ENCODE assay signal across 8 cellular contexts in genomic region chr14:78959674-78960264, GRCh38.
DNase-seq lines count a peak whose midpoint lies in the region; ATAC-seq and TF ChIP-seq lines count a peak whose summit lies in the region.

No MANE protein-coding gene starts in this region.

- intact Hi-C loops in left colon (cut with DNase I, micrococcal nuclease): no loop called here

- H3K4me3 ChIP-seq in WERI-Rb-1 (ENCODE audit: low read depth, low read length): no peak overlapping the region

- no peak overlapping the region for H3K27ac ChIP-seq in WERI-Rb-1

- H3K36me3 ChIP-seq in WERI-Rb-1: no peaks in the 10 kb centered on the region

- ATAC-seq in HG02938 (IDR thresholded peaks at IDR 0.05; ENCODE audit: unreplicated experiment): peak; percentile 77
- peak; percentile 72 for ATAC-seq in left colon

- DNase-seq in activated gamma-delta T cell treated with Interleukin-2 at 50 U/mL for 16 hours (peak; percentile 16), activated gamma-delta T cell (lab: John Stamatoyannopoulos, UW) (no peak), NCI-H2107 treated with DMSO at 0.1 percent for 48 hours (lab: John Stamatoyannopoulos, UW; ENCODE audit: unreplicated experiment) (peak; percentile 68), WERI-Rb-1 (peak; percentile 69), cerebellum (ENCODE audit: low spot score) (peak; percentile 75), left colon (peak; percentile 34 to 73)
- peak; percentile 48 for DNase-seq in stimulated activated CD4-positive, alpha-beta T cell treated with anti-CD3 and anti-CD28 coated beads, Interleukin-4, amount 100 ng/mL, for 1 hour

- no peaks in the 10 kb centered on the region for H3K9me3 ChIP-seq in WERI-Rb-1 (ENCODE audit: severe bottlenecking)

- peak; percentile 84 for TF ChIP-seq CTCF in WERI-Rb-1 (IDR thresholded peaks at IDR 0.05; ENCODE audit: low read depth, low read length)

- H3K27me3 ChIP-seq in WERI-Rb-1 (ENCODE audit: insufficient read depth, low read depth, severe bottlenecking): no peaks in the 10 kb centered on the region
